In the genomic region with DNA sequence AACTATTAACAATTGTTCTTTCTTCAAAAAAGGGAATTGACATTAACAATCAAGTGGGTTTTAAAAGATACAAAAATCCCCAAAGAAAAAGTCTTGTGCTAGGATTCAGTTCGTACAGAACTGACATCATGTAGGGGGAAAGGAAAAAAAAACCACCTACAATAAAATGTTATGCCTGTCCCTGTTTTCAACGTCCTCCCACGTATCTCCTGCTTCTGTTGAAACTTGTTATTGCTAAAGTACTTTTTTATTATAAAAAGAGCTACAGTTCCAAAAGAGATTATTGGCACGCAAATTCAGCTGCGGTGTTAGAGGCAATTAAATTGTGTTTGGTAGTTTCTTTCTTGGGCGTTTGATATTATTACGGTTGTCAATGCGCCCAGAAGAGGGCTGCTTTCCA, we compare ENCODE assay signal across 16 cellular contexts.
DNase-seq lines count a peak whose midpoint lies in the region; ATAC-seq and TF ChIP-seq lines count a peak whose summit lies in the region.
"Had no signal": no experiment of that assay in that cellular context is flagged by ENCODE, and none has a peak within 500 bp of the region (broad histone marks: within the 10 kb centered on the region; RNA-seq: fewer than 3 reads in every experiment).

No MANE protein-coding gene starts in this region.

- no peak for ATAC-seq in GM18909 (IDR thresholded peaks at IDR 0.05; ENCODE audit: poor library complexity, unreplicated experiment)
- ATAC-seq: GM23338, K562 had no signal

- H3K4me3 ChIP-seq in adipocyte (ENCODE audit: low read length) (peak overlapping the region; percentile 14), fibroblast of villous mesenchyme (ENCODE audit: low read depth, low read length) (no peak overlapping the region)
- H3K4me3 ChIP-seq: BLaER1, GM23338, K562 had no signal

- no peaks in the 10 kb centered on the region for H3K36me3 ChIP-seq in adipocyte (ENCODE audit: control insufficient read depth, insufficient read depth, low read length, severe bottlenecking)
- H3K36me3 ChIP-seq: BLaER1 had no signal

- no peak for TF ChIP-seq CTCF in fibroblast of villous mesenchyme (IDR thresholded peaks at IDR 0.05; ENCODE audit: insufficient read depth, low read depth, low read length)

- H3K27me3 ChIP-seq in adipocyte (replicated peaks; ENCODE audit: control insufficient read depth, insufficient read depth, low read length), result no peaks in the 10 kb centered on the region
- H3K27me3 ChIP-seq: BLaER1 had no signal

- no peaks in the 10 kb centered on the region for H3K9me3 ChIP-seq in adipocyte (ENCODE audit: control insufficient read depth, low read length)
- H3K9me3 ChIP-seq: BLaER1 had no signal

- peak; percentile 53 for DNase-seq in Ammon's horn (ENCODE audit: low spot score)
- DNase-seq in adipocyte (ENCODE audit: low read depth), result no peak
- peak; percentile 53 for DNase-seq in fibroblast of villous mesenchyme (ENCODE audit: low read depth)
- DNase-seq in superior temporal gyrus (ENCODE audit: extremely low spot score), result peak; percentile 29
- no peak for DNase-seq in NCI-H524 (lab: John Stamatoyannopoulos, UW)
- no peak for DNase-seq in GM19240 (ENCODE audit: insufficient read length, low spot score)
- DNase-seq: AML-193; CD4-positive, alpha-beta memory T cell; DMS153; DMS79; GDM1; HCEC 1CT had no signal

- no peak overlapping the region for H3K9ac ChIP-seq in adipocyte (ENCODE audit: low read length)
- H3K9ac ChIP-seq: BLaER1 had no signal

- H3K4me1 ChIP-seq in adipocyte (ENCODE audit: control insufficient read depth, insufficient read depth, low read length), result peaks cover 14% of the 10 kb centered on the region

Comparison
In these comparisons a context has a peak if more than half of its experiments do, and no peak if none do; other contexts are left out.
1. DNase-seq: peak in Ammon's horn (single experiment), fibroblast of villous mesenchyme (single experiment) and superior temporal gyrus (single experiment); none in adipocyte (single experiment), NCI-H524 (0 of 2) and GM19240 (single experiment).